ENCODE assay signal across 1 cellular context in the genomic region with DNA sequence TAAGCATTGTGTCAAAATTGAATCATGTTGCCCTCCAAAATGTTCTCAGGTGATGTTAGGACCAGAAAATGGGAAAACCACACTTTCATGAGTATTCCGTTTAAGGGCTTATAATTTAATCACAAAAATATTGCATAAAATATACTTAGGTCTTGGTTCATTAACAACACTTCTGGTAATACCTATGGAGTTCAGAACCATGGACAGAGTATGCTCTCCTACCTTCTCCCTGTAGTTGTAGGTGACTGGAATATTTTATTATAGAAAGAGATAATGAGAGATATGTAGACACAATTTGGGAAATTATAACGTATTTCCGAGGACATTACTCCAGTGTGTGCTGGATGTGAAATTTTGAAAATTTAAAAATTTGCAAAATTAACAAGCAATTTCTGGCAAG.
TF ChIP-seq lines count a peak whose summit lies in the region.

No MANE protein-coding gene starts in this region.

TF ChIP-seq in liver, 16 proteins besides CTCF, POLR2A, EP300 and RAD21 (continued from another document):
- TF ChIP-seq, protein P1, sequence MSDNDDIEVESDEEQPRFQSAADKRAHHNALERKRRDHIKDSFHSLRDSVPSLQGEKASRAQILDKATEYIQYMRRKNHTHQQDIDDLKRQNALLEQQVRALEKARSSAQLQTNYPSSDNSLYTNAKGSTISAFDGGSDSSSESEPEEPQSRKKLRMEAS (IDR thresholded peaks at IDR 0.05): no peak
- no peak for TF ChIP-seq GABPA (IDR thresholded peaks at IDR 0.05 in 1 of 2, conservative IDR thresholded peaks at IDR 0.05 in 1 of 2)
- TF ChIP-seq, protein P2, sequence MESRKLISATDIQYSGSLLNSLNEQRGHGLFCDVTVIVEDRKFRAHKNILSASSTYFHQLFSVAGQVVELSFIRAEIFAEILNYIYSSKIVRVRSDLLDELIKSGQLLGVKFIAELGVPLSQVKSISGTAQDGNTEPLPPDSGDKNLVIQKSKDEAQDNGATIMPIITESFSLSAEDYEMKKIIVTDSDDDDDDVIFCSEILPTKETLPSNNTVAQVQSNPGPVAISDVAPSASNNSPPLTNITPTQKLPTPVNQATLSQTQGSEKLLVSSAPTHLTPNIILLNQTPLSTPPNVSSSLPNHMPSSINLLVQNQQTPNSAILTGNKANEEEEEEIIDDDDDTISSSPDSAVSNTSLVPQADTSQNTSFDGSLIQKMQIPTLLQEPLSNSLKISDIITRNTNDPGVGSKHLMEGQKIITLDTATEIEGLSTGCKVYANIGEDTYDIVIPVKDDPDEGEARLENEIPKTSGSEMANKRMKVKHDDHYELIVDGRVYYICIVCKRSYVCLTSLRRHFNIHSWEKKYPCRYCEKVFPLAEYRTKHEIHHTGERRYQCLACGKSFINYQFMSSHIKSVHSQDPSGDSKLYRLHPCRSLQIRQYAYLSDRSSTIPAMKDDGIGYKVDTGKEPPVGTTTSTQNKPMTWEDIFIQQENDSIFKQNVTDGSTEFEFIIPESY (IDR thresholded peaks at IDR 0.05): no peak
- no peak for TF ChIP-seq HNF4G (IDR thresholded peaks at IDR 0.05)
